Comparison of ENCODE assay signal across 21 cellular contexts in genomic region chr15:31014608-31014925, GRCh38. TPM values are rescaled to one million over a fixed set of nuclear protein-coding genes. Genes with fewer than 3 reads are reported as not detected.
DNase-seq lines count a peak whose midpoint lies in the region; ATAC-seq and TF ChIP-seq lines count a peak whose summit lies in the region.
"Had no signal": no experiment of that assay in that cellular context is flagged by ENCODE, and none has a peak within 500 bp of the region (broad histone marks: within the 10 kb centered on the region; RNA-seq: fewer than 3 reads in every experiment).

No MANE protein-coding gene starts in this region.

- peaks cover 9% of the 10 kb centered on the region for H3K36me3 Mint-ChIP-seq in CD8-positive, alpha-beta T cell
- peaks cover 14% of the 10 kb centered on the region for H3K36me3 Mint-ChIP-seq in activated CD8-positive, alpha-beta T cell treated with anti-CD3 and anti-CD28 coated beads, Interleukin-2, amount 10 ng/mL, durations not matched to agents 7 days and 5 days (ENCODE audit: low read depth)
- peaks cover 8 to 11% (median 10%) of the 10 kb centered on the region in 5 donors for H3K36me3 Mint-ChIP-seq in naive thymus-derived CD4-positive, alpha-beta T cell

- POLR2A ChIA-PET in CD8-positive, alpha-beta T cell (lab: Charles Lee), result interaction anchor here (1.1 to 2.0 kb wide), 2 partner anchors 9 to 23 kb away, joined by 3 to 15 read pairs; partner anchors contain the start of gene MTMR10
- POLR2A ChIA-PET in IMR-90 (lab: Charles Lee; ENCODE audit: unreplicated experiment), result no interaction called here
- POLR2A ChIA-PET in activated CD8-positive, alpha-beta T cell treated with anti-CD3 and anti-CD28 coated beads, Interleukin-2, amount 10 ng/mL, durations not matched to agents 7 days and 5 days (lab: Charles Lee), result interaction anchor here (1.0 to 1.1 kb wide), 2 partner anchors 15 to 24 kb away, joined by 3 to 10 read pairs; partner anchors contain the start of gene MTMR10
- POLR2A ChIA-PET in naive thymus-derived CD4-positive, alpha-beta T cell (lab: Charles Lee), result interaction anchor here (3.1 kb wide), 1 partner anchor 23 kb away, joined by 21 read pairs; the partner anchor contains the start of gene MTMR10

- no peak for TF ChIP-seq CTCF in CD8-positive, alpha-beta T cell (IDR thresholded peaks at IDR 0.05)
- TF ChIP-seq CTCF in IMR-90 (conservative IDR thresholded peaks at IDR 0.05; ENCODE audit: low read depth, low read length), result no peak
- no peak for TF ChIP-seq CTCF in smooth muscle cell (IDR thresholded peaks at IDR 0.05; ENCODE audit: borderline replicate concordance, insufficient read depth, poor library complexity, severe bottlenecking)

- in situ Hi-C loops in IMR-90 (cut with MboI; ENCODE audit: low sequenced_read_pairs), result no loop called here

- H3K27ac Mint-ChIP-seq in CD8-positive, alpha-beta T cell, result peak overlapping the region; percentile 88
- peak overlapping the region; percentile 77 for H3K27ac Mint-ChIP-seq in activated CD8-positive, alpha-beta T cell treated with anti-CD3 and anti-CD28 coated beads, Interleukin-2, amount 10 ng/mL, durations not matched to agents 7 days and 5 days
- peak overlapping the region; percentile 39 to 94 (median 81) for H3K27ac Mint-ChIP-seq in naive thymus-derived CD4-positive, alpha-beta T cell
- H3K27ac Mint-ChIP-seq: endodermal cell; T-helper 2 cell treated with Interferon-gamma antibody and Interleukin-4, amounts not matched to agents 5 μg/mL and 100 μg/mL, for 36 hours had no signal

- no peak overlapping the region for H2AK5ac ChIP-seq in IMR-90 (ENCODE audit: low read depth, low read length)

- no peak overlapping the region for H3K18ac ChIP-seq in IMR-90 (ENCODE audit: low read depth, low read length)

- ATAC-seq in CD8-positive, alpha-beta T cell, result no peak
- ATAC-seq in IMR-90 (ENCODE audit: low read depth), result no peak
- ATAC-seq in activated CD8-positive, alpha-beta T cell treated with anti-CD3 and anti-CD28 coated beads, Interleukin-2, amount 10 ng/mL, durations not matched to agents 7 days and 5 days, result no peak
- no peak for ATAC-seq in naive thymus-derived CD4-positive, alpha-beta T cell
- ATAC-seq in HG02571 (IDR thresholded peaks at IDR 0.05; ENCODE audit: unreplicated experiment), result no peak

- H4K91ac ChIP-seq in IMR-90 (ENCODE audit: insufficient read depth, low read depth, low read length), result no peak overlapping the region

- H2BK5ac ChIP-seq in IMR-90 (ENCODE audit: low read depth, low read length, poor library complexity, severe bottlenecking), result no peak overlapping the region

- H3K79me2 ChIP-seq in smooth muscle cell (ENCODE audit: low read depth), result no peaks in the 10 kb centered on the region

- no peaks in the 10 kb centered on the region for H3K9me3 ChIP-seq in CD8-positive, alpha-beta T cell (ENCODE audit: low read length)
- H3K9me3 ChIP-seq in IMR-90 (ENCODE audit: control insufficient read depth, insufficient read depth, low read length), result peaks cover 7% of the 10 kb centered on the region
- peaks cover 0 to 9% (median 3%) of the 10 kb centered on the region in 3 experiments for H3K9me3 ChIP-seq in naive thymus-derived CD4-positive, alpha-beta T cell (ENCODE audit: control insufficient read depth in 2 of 3, low read length in 3 of 3)
- peaks cover 5% of the 10 kb centered on the region for H3K9me3 ChIP-seq in smooth muscle cell (replicated peaks; ENCODE audit: low read depth)

- CTCF ChIA-PET in CD8-positive, alpha-beta T cell (lab: Charles Lee), result no interaction called here
- CTCF ChIA-PET in IMR-90 (lab: Yijun Ruan, JAX), result interaction anchor here (1.5 kb wide), 1 partner anchor 9 kb away, joined by 5 read pairs; no protein-coding TSS in a partner anchor
- CTCF ChIA-PET in activated CD8-positive, alpha-beta T cell treated with anti-CD3 and anti-CD28 coated beads, Interleukin-2, amount 10 ng/mL, durations not matched to agents 7 days and 5 days (lab: Charles Lee), result interaction anchor here (1.1 to 3.0 kb wide), 8 partner anchors 8 to 187 kb away, joined by 3 to 12 read pairs (median 4); no protein-coding TSS in a partner anchor
- CTCF ChIA-PET in naive thymus-derived CD4-positive, alpha-beta T cell (lab: Charles Lee), result interaction anchor here (0.7 kb wide), 1 partner anchor 23 kb away, joined by 3 read pairs; the partner anchor contains the start of gene MTMR10

- H3K14ac ChIP-seq in IMR-90 (replicated peaks; ENCODE audit: low read depth, low read length), result no peak overlapping the region

- no peaks in the 10 kb centered on the region for H3K79me1 ChIP-seq in IMR-90 (ENCODE audit: low read depth in 1 of 2, low read length in 2 of 2)

- intact Hi-C loops in CD8-positive, alpha-beta T cell (cut with DNase I, micrococcal nuclease), result no loop called here
- intact Hi-C loops in IMR-90 (cut with micrococcal nuclease) (no loop called here), posterior vena cava (cut with DNase I) (no loop called here)
- intact Hi-C loops in naive thymus-derived CD4-positive, alpha-beta T cell (cut with micrococcal nuclease), result loop anchor here in 1 of 2 donors (1.0 to 5.0 kb wide), 3 partner anchors 20 to 52 kb away; partner anchors contain the start of gene MTMR10

- no peak overlapping the region for H4K5ac ChIP-seq in IMR-90 (ENCODE audit: low read depth, low read length)

- no peak overlapping the region for H3K9ac ChIP-seq in IMR-90 (ENCODE audit: low read depth, low read length)
- no peak overlapping the region for H3K9ac ChIP-seq in smooth muscle cell (ENCODE audit: low read depth)

- no peak overlapping the region for H3K4ac ChIP-seq in IMR-90 (ENCODE audit: low read depth, low read length)

- no peak overlapping the region for H2BK120ac ChIP-seq in IMR-90 (ENCODE audit: low read depth, low read length)

- H2AK9ac ChIP-seq in IMR-90 (replicated peaks; ENCODE audit: low read depth, low read length, poor library complexity), result no peak overlapping the region

- peaks cover 18% of the 10 kb centered on the region for H3K4me1 Mint-ChIP-seq in CD8-positive, alpha-beta T cell (ENCODE audit: low read depth)
- peaks cover 21% of the 10 kb centered on the region for H3K4me1 Mint-ChIP-seq in activated CD8-positive, alpha-beta T cell treated with anti-CD3 and anti-CD28 coated beads, Interleukin-2, amount 10 ng/mL, durations not matched to agents 7 days and 5 days (ENCODE audit: low read depth)
- peaks cover 13 to 24% (median 22%) of the 10 kb centered on the region in 7 donors for H3K4me1 Mint-ChIP-seq in naive thymus-derived CD4-positive, alpha-beta T cell

- H3K9me3 Mint-ChIP-seq in CD8-positive, alpha-beta T cell, result peaks cover 9% of the 10 kb centered on the region
- H3K9me3 Mint-ChIP-seq in activated CD8-positive, alpha-beta T cell treated with anti-CD3 and anti-CD28 coated beads, Interleukin-2, amount 10 ng/mL, durations not matched to agents 7 days and 5 days (ENCODE audit: insufficient read depth), result peaks cover 10% of the 10 kb centered on the region
- H3K9me3 Mint-ChIP-seq in naive thymus-derived CD4-positive, alpha-beta T cell, result peaks cover 7 to 26% (median 17%) of the 10 kb centered on the region in 11 donors

- H4K20me1 ChIP-seq in IMR-90 (ENCODE audit: insufficient read depth, low read length) (no peaks in the 10 kb centered on the region), smooth muscle cell (ENCODE audit: low read depth) (no peaks in the 10 kb centered on the region)

- WGBS in IMR-90 (ENCODE audit: extremely low coverage in 2 of 2, insufficient read length in 1 of 2), 2 experiments, result no CpG with 5 or more reads among the region's 2 CpGs
- 56% methylated on average over 2 of the region's 2 CpGs for WGBS in smooth muscle cell (ENCODE audit: low lambda C conversion rate)

- TF ChIP-seq POLR2A in IMR-90 (IDR thresholded peaks at IDR 0.05; ENCODE audit: low read depth, low read length), result no peak

- TF ChIP-seq RAD21 in IMR-90 (IDR thresholded peaks at IDR 0.05; ENCODE audit: low read length), result no peak

- DNase-seq in CD8-positive, alpha-beta T cell, result no peak
- DNase-seq in IMR-90 (no peak), smooth muscle cell (lab: John Stamatoyannopoulos, UW; ENCODE audit: unreplicated experiment) (no peak), posterior vena cava (ENCODE audit: low spot score) (no peak)
- no peak for DNase-seq in activated CD8-positive, alpha-beta T cell treated with anti-CD3 and anti-CD28 coated beads, Interleukin-2, amount 10 ng/mL, durations not matched to agents 7 days and 5 days
- no peak for DNase-seq in naive thymus-derived CD4-positive, alpha-beta T cell
- DNase-seq: activated CD4-positive, alpha-beta T cell treated with anti-CD3 and anti-CD28 coated beads, Interleukin-2, amount 50 U/mL, for 48 hours; activated CD4-positive, CD25-positive, alpha-beta regulatory T cell; activated effector memory CD4-positive, alpha-beta T cell treated with Interleukin-2 at 50 U/mL for 16 hours; amniotic stem cell; endodermal cell; mammary epithelial cell; MG63; NCI-H1436; NCI-H510A treated with DMSO at 0.1 percent for 48 hours; occipital lobe; stimulated activated CD4-positive, alpha-beta T cell treated with anti-CD3 and anti-CD28 coated beads, Interleukin-12 subunit alpha, Interleukin-12 subunit beta, amount 100 ng/mL, for 4 hours; stimulated activated CD4-positive, alpha-beta T cell treated with anti-CD3 and anti-CD28 coated beads, Interleukin-4, amount 100 ng/mL, for 4 hours had no signal

- no peaks in the 10 kb centered on the region for H3K9me1 ChIP-seq in IMR-90 (ENCODE audit: insufficient read depth, low read length)

- H2AFZ ChIP-seq in IMR-90 (replicated peaks; ENCODE audit: low read length, poor library complexity) (no peak overlapping the region), smooth muscle cell (ENCODE audit: low read depth) (no peak overlapping the region)

- H3K27ac ChIP-seq in CD8-positive, alpha-beta T cell (ENCODE audit: low read depth, low read length), result no peak overlapping the region
- no peak overlapping the region for H3K27ac ChIP-seq in IMR-90 (ENCODE audit: insufficient read depth, low read length)
- H3K27ac ChIP-seq in naive thymus-derived CD4-positive, alpha-beta T cell (ENCODE audit: low read depth, low read length), result no peak overlapping the region
- no peak overlapping the region for H3K27ac ChIP-seq in smooth muscle cell (ENCODE audit: low read depth)
- H3K27ac ChIP-seq: coronary artery had no signal

- H3K4me3 Mint-ChIP-seq in CD8-positive, alpha-beta T cell, result no peak overlapping the region
- no peak overlapping the region for H3K4me3 Mint-ChIP-seq in activated CD8-positive, alpha-beta T cell treated with anti-CD3 and anti-CD28 coated beads, Interleukin-2, amount 10 ng/mL, durations not matched to agents 7 days and 5 days
- peak overlapping the region in 7 of 10 donors; percentile 39 to 68 (median 51) for H3K4me3 Mint-ChIP-seq in naive thymus-derived CD4-positive, alpha-beta T cell
- H3K4me3 Mint-ChIP-seq: endodermal cell; T-helper 2 cell treated with Interferon-gamma antibody and Interleukin-4, amounts not matched to agents 5 μg/mL and 100 μg/mL, for 36 hours had no signal

- H2BK20ac ChIP-seq in IMR-90 (ENCODE audit: low read depth, low read length), result peak overlapping the region; percentile 9; the same call in 1 of the 2 replicates

- no peak overlapping the region for H3K4me2 ChIP-seq in IMR-90 (ENCODE audit: low read depth, low read length)
- H3K4me2 ChIP-seq in smooth muscle cell, result no peak overlapping the region

- no peak overlapping the region for H3K4me3 ChIP-seq in CD8-positive, alpha-beta T cell (ENCODE audit: low read depth, low read length)
- H3K4me3 ChIP-seq in IMR-90 (ENCODE audit: insufficient read depth, low read depth, low read length) (no peak overlapping the region), smooth muscle cell (no peak overlapping the region)
- no peak overlapping the region for H3K4me3 ChIP-seq in naive thymus-derived CD4-positive, alpha-beta T cell (ENCODE audit: low read length)
- H3K4me3 ChIP-seq: coronary artery, MG63 had no signal

- H4K8ac ChIP-seq in IMR-90 (ENCODE audit: low read depth in 2 of 2, low read length in 2 of 2), result no peak overlapping the region

- no peak overlapping the region for H2BK15ac ChIP-seq in IMR-90 (ENCODE audit: low read depth, low read length)

- H3K56ac ChIP-seq in IMR-90 (ENCODE audit: extremely low read depth, insufficient read depth, low read length), result no peak overlapping the region

- peaks cover 16% of the 10 kb centered on the region for H3K4me1 ChIP-seq in CD8-positive, alpha-beta T cell (ENCODE audit: insufficient read depth, low read length)
- H3K4me1 ChIP-seq in IMR-90 (ENCODE audit: control insufficient read depth, insufficient read depth, low read length) (0 out of 2 replicates have a peak, but pooled peaks cover 3% of the 10 kb centered on the region), smooth muscle cell (ENCODE audit: low read depth) (no peaks in the 10 kb centered on the region)
- peaks cover 0 to 15% of the 10 kb centered on the region in 2 donors for H3K4me1 ChIP-seq in naive thymus-derived CD4-positive, alpha-beta T cell (ENCODE audit: control insufficient read depth in 2 of 2, insufficient read depth in 2 of 2, low read length in 2 of 2)

- no peaks in the 10 kb centered on the region for H3K27me3 Mint-ChIP-seq in CD8-positive, alpha-beta T cell (ENCODE audit: low read depth)
- H3K27me3 Mint-ChIP-seq in activated CD8-positive, alpha-beta T cell treated with anti-CD3 and anti-CD28 coated beads, Interleukin-2, amount 10 ng/mL, durations not matched to agents 7 days and 5 days (ENCODE audit: low read depth), result peaks cover 2% of the 10 kb centered on the region
- H3K27me3 Mint-ChIP-seq in naive thymus-derived CD4-positive, alpha-beta T cell, result peaks cover 0 to 13% (median 4%) of the 10 kb centered on the region in 5 donors

- H3K27me3 ChIP-seq in CD8-positive, alpha-beta T cell (ENCODE audit: insufficient read depth, low read length), result no peaks in the 10 kb centered on the region
- H3K27me3 ChIP-seq in IMR-90 (ENCODE audit: control insufficient read depth, insufficient read depth, low read length) (no peaks in the 10 kb centered on the region), smooth muscle cell (ENCODE audit: low read depth) (no peaks in the 10 kb centered on the region)
- H3K27me3 ChIP-seq in naive thymus-derived CD4-positive, alpha-beta T cell (ENCODE audit: control insufficient read depth in 2 of 2, insufficient read depth in 2 of 2, low read length in 2 of 2), result no peaks in the 10 kb centered on the region
- H3K27me3 ChIP-seq: MG63 had no signal

- no TSS peak for BruUV-seq in IMR-90 (replicated peaks; lab: Mats Ljungman, UMichigan)

- H3F3A ChIP-seq in smooth muscle cell (ENCODE audit: low read depth), result no peaks in the 10 kb centered on the region

- H3K36me3 ChIP-seq in CD8-positive, alpha-beta T cell (ENCODE audit: insufficient read depth, low read length), result no peaks in the 10 kb centered on the region
- no peaks in the 10 kb centered on the region for H3K36me3 ChIP-seq in IMR-90 (ENCODE audit: control insufficient read depth, insufficient read depth, low read length)
- no peaks in the 10 kb centered on the region for H3K36me3 ChIP-seq in naive thymus-derived CD4-positive, alpha-beta T cell (ENCODE audit: control insufficient read depth in 2 of 3, insufficient read depth in 3 of 3, low read length in 3 of 3)
- peaks cover 4% of the 10 kb centered on the region for H3K36me3 ChIP-seq in smooth muscle cell (ENCODE audit: low read depth)
- H3K36me3 ChIP-seq: MG63 had no signal

- no peak overlapping the region for H3K23ac ChIP-seq in IMR-90 (ENCODE audit: low read depth, low read length)

- dilution Hi-C loops in IMR-90 (cut with HindIII; ENCODE audit: low sequenced_read_pairs, unreplicated experiment), result no loop called here

RNA-seq across cellular contexts. Expression of gene MTMR10, which starts 23.1 kb away (rescaled TPM):
- 10 to 100 TPM; 54.7 to 56.4 TPM for total RNA-seq in CD8-positive, alpha-beta T cell
- total RNA-seq in IMR-90 (2012; rRNA removed), result 13.8 and 22.5 TPM in 2 replicates
- 9.9 and 11.2 TPM in 2 replicates for polyA plus RNA-seq in IMR-90 (2012; rRNA removed)
- 2.9 TPM in 2 replicates for polyA plus RNA-seq in IMR-90 (2012; cell fraction: cytosol; rRNA removed)
- polyA plus RNA-seq in IMR-90 (2012; cell fraction: nucleus; rRNA removed; ENCODE audit: low replicate concordance), result 8.4 and 35.3 TPM in 2 replicates
- 10 to 100 TPM; 21.9 to 22.3 TPM for total RNA-seq in activated CD8-positive, alpha-beta T cell treated with anti-CD3 and anti-CD28 coated beads, Interleukin-2, amount 10 ng/mL, durations not matched to agents 7 days and 5 days
- total RNA-seq in naive thymus-derived CD4-positive, alpha-beta T cell, result 10 to 100 TPM; 21.2 to 50.8 (median 34.0) TPM
- polyA plus RNA-seq in naive thymus-derived CD4-positive, alpha-beta T cell, result 1 to 10 TPM; 4.0 to 9.4 TPM
- total RNA-seq in smooth muscle cell, result 24.9 and 31.7 TPM in 2 replicates
- 9.4 and 11.6 TPM in 2 replicates for polyA plus RNA-seq in smooth muscle cell
- total RNA-seq in posterior vena cava, result 10 to 100 TPM; 11.1 to 23.2 TPM

Comparison
In these comparisons a context has a peak if more than half of its experiments do, and no peak if none do; other contexts are left out.
1. H3K4me3 Mint-ChIP-seq: peak in naive thymus-derived CD4-positive, alpha-beta T cell (7 of 10); none in CD8-positive, alpha-beta T cell (single experiment) and activated CD8-positive, alpha-beta T cell treated with anti-CD3 and anti-CD28 coated beads, Interleukin-2, amount 10 ng/mL, durations not matched to agents 7 days and 5 days (single experiment).
2. Peak in every context shown above with its lines, with median percentiles within 50 percentile points of each other: H3K27ac Mint-ChIP-seq.